ENCODE assay signal across 7 cellular contexts in the genomic region with DNA sequence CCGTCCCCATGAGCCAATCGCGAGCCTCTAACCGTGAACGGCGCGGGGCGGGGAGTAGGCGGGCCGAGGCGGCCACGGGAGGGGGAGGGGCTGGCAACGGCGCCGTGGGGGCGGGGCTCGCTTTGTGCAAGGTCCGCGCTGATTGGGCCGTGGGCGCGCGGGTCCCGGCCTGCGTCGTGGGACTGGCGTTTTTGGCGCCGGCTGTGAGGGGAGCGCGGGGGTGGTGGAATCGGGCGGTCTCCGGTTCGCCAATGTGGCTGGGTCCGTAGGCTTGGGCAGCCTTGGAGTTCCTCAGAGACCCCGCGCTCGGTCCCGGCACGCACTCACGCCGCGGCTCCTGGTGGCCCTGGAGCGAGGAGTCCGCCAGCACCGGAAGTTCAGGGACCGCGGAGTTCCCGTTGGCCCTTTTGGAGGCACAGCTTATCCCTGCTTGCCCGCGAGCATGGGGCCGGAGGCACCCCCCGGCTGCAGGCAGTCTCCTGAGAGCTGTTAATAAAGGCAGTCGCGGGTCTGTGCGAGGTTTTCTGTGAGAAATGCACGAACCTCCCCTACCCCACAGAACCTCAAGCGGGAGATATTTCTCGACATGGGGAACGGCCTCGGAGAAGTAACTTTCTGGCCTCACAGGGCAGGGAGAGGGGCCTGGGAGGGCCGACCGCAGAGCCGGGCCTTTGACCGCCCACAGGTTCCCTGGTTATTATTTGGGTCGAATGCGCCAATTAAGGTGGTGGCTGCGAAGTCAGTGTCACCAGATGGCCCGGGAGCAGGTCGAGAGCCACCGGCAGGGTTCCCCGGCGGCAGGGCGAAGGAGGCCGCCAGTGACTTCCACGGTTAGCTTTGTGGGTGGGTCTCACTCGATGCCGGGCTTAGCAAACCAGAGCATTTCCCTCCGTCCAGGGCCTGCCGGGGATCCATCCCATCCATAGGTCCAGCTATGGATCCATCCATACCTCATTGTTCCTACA. TPM values are rescaled to one million over a fixed set of nuclear protein-coding genes. Genes with fewer than 3 reads are reported as not detected.
DNase-seq lines count a peak whose midpoint lies in the region; ATAC-seq, FAIRE-seq and TF ChIP-seq lines count a peak whose summit lies in the region.

No MANE protein-coding gene starts in this region.

- H2BK120ac ChIP-seq in H1 (replicated peaks; ENCODE audit: low read depth, low read length): no peak overlapping the region

- H2BK12ac ChIP-seq in H1 (ENCODE audit: low read depth, low read length): peak overlapping the region; percentile 75

- no peaks in the 10 kb centered on the region for H3K9me3 ChIP-seq in H1 (ENCODE audit: insufficient read depth in 2 of 2, low read depth in 1 of 2, low read length in 1 of 2)

- H3K23ac ChIP-seq in H1 (ENCODE audit: insufficient read length): no peak overlapping the region

- peak overlapping the region; percentile 96 for H2BK5ac ChIP-seq in H1 (ENCODE audit: low read depth, low read length)

- H3K27me3 ChIP-seq in H1 (replicated peaks in 1 of 4; ENCODE audit: control insufficient read depth in 3 of 4, extremely low read depth in 1 of 4, insufficient read depth in 3 of 4, low read length in 3 of 4): no peaks in the 10 kb centered on the region

- no peak overlapping the region for H2AFZ ChIP-seq in H1 (ENCODE audit: low read length)

- H3K23me2 ChIP-seq in H1 (ENCODE audit: low read depth, low read length): peaks cover 11% of the 10 kb centered on the region

- H3K36me3 ChIP-seq in H1 (ENCODE audit: control insufficient read depth in 2 of 4, insufficient read depth in 4 of 4, low read length in 3 of 4): peaks cover 29 to 35% (median 31%) of the 10 kb centered on the region in 4 experiments

- peak overlapping the region; percentile 95 for H3K56ac ChIP-seq in H1 (replicated peaks; ENCODE audit: insufficient read length, low read depth, low read length)

- peaks cover 6% of the 10 kb centered on the region; the same call in 1 of the 2 replicates for H3K79me1 ChIP-seq in H1 (ENCODE audit: low read depth, low read length)

- no peak overlapping the region for H2BK20ac ChIP-seq in H1 (ENCODE audit: low read length)

- H2AK5ac ChIP-seq in H1 (ENCODE audit: low read depth, low read length): no peak overlapping the region; the same call in 1 of the 2 replicates

- peak overlapping the region; percentile 100 for H3K27ac Mint-ChIP-seq in mesothelial cell of epicardium

- H4K91ac ChIP-seq in H1 (replicated peaks; ENCODE audit: insufficient read length, low read length): peak overlapping the region; percentile 93

- POLR2A ChIA-PET in H1 (lab: Charles Lee; ENCODE audit: partially characterized antibody): interaction anchor here (0.6 to 14.9 kb wide), 86 partner anchors 9 to 1074 kb away, joined by 3 to 431 read pairs (median 4); partner anchors contain the start of genes COPS7B, NMUR1 and PTMA

- H4K20me1 ChIP-seq in H1 (replicated peaks in 1 of 2; ENCODE audit: control insufficient read depth in 1 of 2, insufficient read depth in 2 of 2, low read length in 2 of 2): peaks cover 28 to 33% of the 10 kb centered on the region in 2 experiments

- peak overlapping the region; percentile 98 for H4K5ac ChIP-seq in H1 (ENCODE audit: insufficient read length, low read depth, low read length)

- TF ChIP-seq POLR2A in GM18505 (IDR thresholded peaks at IDR 0.05; ENCODE audit: borderline replicate concordance, extremely low read depth, insufficient read depth, insufficient read length) (peak; percentile 46), H1 (IDR thresholded peaks at IDR 0.05; ENCODE audit: control extremely low read depth in 1 of 2, low read depth in 2 of 2, low read length in 2 of 2) (peak; percentile 77 to 91)

- peak overlapping the region; percentile 95 for H4K8ac ChIP-seq in H1 (ENCODE audit: extremely low read depth, insufficient read depth, low read length)

- H3K36me3 Mint-ChIP-seq in mesothelial cell of epicardium: peaks cover 25% of the 10 kb centered on the region

- H3K9me3 Mint-ChIP-seq in mesothelial cell of epicardium: no peaks in the 10 kb centered on the region

- peak in 1 of 2 experiments; percentile 5; a peak in 1 of 3 replicates for TF ChIP-seq EP300 in H1 (IDR thresholded peaks at IDR 0.05; ENCODE audit: borderline replicate concordance in 1 of 2, low read depth in 2 of 2, low read length in 2 of 2)

- CTCF ChIA-PET in H1 (lab: Charles Lee; ENCODE audit: partially characterized antibody): interaction anchor here (1.2 to 10.2 kb wide), 7 partner anchors 10 to 70 kb away, joined by 3 to 94 read pairs (median 4); partner anchors contain the start of gene B3GNT7

- H3K79me2 ChIP-seq in H1 (ENCODE audit: control insufficient read depth in 1 of 2, insufficient read depth in 2 of 2, low read length in 2 of 2): peaks cover 25 to 50% of the 10 kb centered on the region in 2 experiments

- peak overlapping the region; percentile 93 for H3K27ac ChIP-seq in H1 (ENCODE audit: low read depth, low read length)

- ATAC-seq in GM18505 (IDR thresholded peaks at IDR 0.05; ENCODE audit: unreplicated experiment) (peak; percentile 3), HG03097 (IDR thresholded peaks at IDR 0.05; ENCODE audit: low FRiP score, unreplicated experiment) (peak; percentile 11)

- peak overlapping the region; percentile 98 for H3K18ac ChIP-seq in H1 (ENCODE audit: extremely low read depth, low read length)

- H3K4me2 ChIP-seq in H1 (ENCODE audit: insufficient read depth in 1 of 2, low read depth in 2 of 2, low read length in 2 of 2): peak overlapping the region; percentile 70 to 91

- no peak for FAIRE-seq in H1 (lab: Jason Lieb, UNC)

- H3K4me3 ChIP-seq in H1 (ENCODE audit: extremely low read depth in 1 of 4, insufficient read depth in 2 of 4, low read depth in 3 of 4, low read length in 4 of 4): peak overlapping the region; percentile 85 to 97 (median 94)

- H2BK15ac ChIP-seq in H1 (ENCODE audit: low read length): no peak overlapping the region

- peak overlapping the region; percentile 98 for H3K4ac ChIP-seq in H1 (replicated peaks; ENCODE audit: insufficient read length, low read depth, low read length)

- H3K14ac ChIP-seq in H1 (ENCODE audit: insufficient read length): no peak overlapping the region

- H3K27me3 Mint-ChIP-seq in mesothelial cell of epicardium (ENCODE audit: low read depth): no peaks in the 10 kb centered on the region

- TF ChIP-seq CTCF in H1 (IDR thresholded peaks at IDR 0.05; ENCODE audit: control extremely low read depth in 1 of 3, insufficient read depth in 1 of 3, low read depth in 1 of 3, low read length in 3 of 3): peak in 1 of 3 experiments; percentile 11; a peak in 1 of 4 replicates
- TF ChIP-seq CTCF in mesothelial cell of epicardium (IDR thresholded peaks at IDR 0.05; ENCODE audit: unreplicated experiment): no peak

- WGBS in H1 (ENCODE audit: extremely low coverage in 1 of 2, insufficient coverage in 1 of 2, insufficient read length in 1 of 2, insufficient replicate concordance in 2 of 2, low coverage in 1 of 2, low lambda C conversion rate in 2 of 2, missing lambda C conversion rate in 1 of 2), 2 experiments: 5% methylated on average over 50 of the region's 81 CpGs; no CpG with 5 or more reads in 1 of the 2 experiments

- peak overlapping the region; percentile 88 to 100 (median 96) for H3K9ac ChIP-seq in H1 (replicated peaks in 1 of 4; ENCODE audit: extremely low read depth in 1 of 4, low read depth in 3 of 4, low read length in 3 of 4)

- DNase-seq in NCI-H748 treated with DMSO at 0.1 percent for 48 hours (lab: John Stamatoyannopoulos, UW) (peak; percentile 66), H1 (ENCODE audit: low read depth in 1 of 2, low spot score in 2 of 2) (peak; percentile 89 to 97), mesothelial cell of epicardium (ENCODE audit: low spot score in 2 of 2, unreplicated experiment in 2 of 2) (peak; percentile 96 to 98)
- DNase-seq in activated CD8-positive, alpha-beta memory T cell treated with anti-CD3 and anti-CD28 coated beads for 48 hours (ENCODE audit: low read depth in 2 of 3, low spot score in 2 of 3): peak; percentile 95 to 98 (median 98)
- DNase-seq in stimulated activated CD8-positive, alpha-beta memory T cell treated with anti-CD3 and anti-CD28 coated beads, Interleukin-15, amount 100 ng/mL, for 4 hours (ENCODE audit: low read depth in 2 of 2): peak; percentile 95 to 98

- peak overlapping the region; percentile 96 for H3K4me3 Mint-ChIP-seq in mesothelial cell of epicardium

- TF ChIP-seq RAD21 in H1 (IDR thresholded peaks at IDR 0.05 in 1 of 2, conservative IDR thresholded peaks at IDR 0.05 in 1 of 2; ENCODE audit: low read depth in 2 of 2, low read length in 2 of 2): no peak

- peaks cover 0 to 20% (median 6%) of the 10 kb centered on the region in 4 experiments; a peak in 6 of 7 replicates for H3K4me1 ChIP-seq in H1 (replicated peaks in 1 of 4; ENCODE audit: control insufficient read depth in 3 of 4, insufficient read depth in 4 of 4, low read length in 3 of 4)

- H3K4me1 Mint-ChIP-seq in mesothelial cell of epicardium: peaks cover 34% of the 10 kb centered on the region

TF ChIP-seq in H1, 55 proteins besides CTCF, POLR2A, EP300 and RAD21 (continues in another document):
- TF ChIP-seq GTF2F1 (IDR thresholded peaks at IDR 0.05; ENCODE audit: borderline replicate concordance, low read depth, low read length): peak; percentile 0; the same call in 1 of the 2 replicates
- TF ChIP-seq SIRT6 (IDR thresholded peaks at IDR 0.05; ENCODE audit: low read length): no peak
- TF ChIP-seq EGR1 (IDR thresholded peaks at IDR 0.05; ENCODE audit: borderline replicate concordance, low read depth, low read length): peak; percentile 66; the same call in 1 of the 2 replicates
- no peak for TF ChIP-seq NRF1 (IDR thresholded peaks at IDR 0.05; ENCODE audit: low read depth, low read length)
- TF ChIP-seq TCF12 (IDR thresholded peaks at IDR 0.05; ENCODE audit: low read depth, low read length): no peak
- TF ChIP-seq EZH2 (IDR thresholded peaks at IDR 0.05; ENCODE audit: low read depth, low read length, severe bottlenecking): no peak
- no peak for TF ChIP-seq SRF (IDR thresholded peaks at IDR 0.05; ENCODE audit: low read depth, low read length)
- TF ChIP-seq RBBP5 (IDR thresholded peaks at IDR 0.05; ENCODE audit: borderline replicate concordance, low read depth, low read length): peak; percentile 39; the same call in 1 of the 2 replicates
- TF ChIP-seq CREB1 (IDR thresholded peaks at IDR 0.05): peak; percentile 64

RNA-seq across cellular contexts. Expression of gene NCL, which starts 0.6 kb away (rescaled TPM):
- total RNA-seq in H1 (2021; fragmentation: NEBNext Ultra II Directional; extraction: Animal tissue kit (Norgen Biotek cat#: 25700)): 1,442 and 1,478 TPM in 2 replicates
- 61.2 and 61.5 TPM in 2 replicates for polyA plus RNA-seq in H1 (2011; rRNA removed)
- polyA plus RNA-seq in H1 (2011; cell fraction: cytosol; rRNA removed): 262 TPM
- 125 TPM for polyA plus RNA-seq in H1 (2011; cell fraction: nucleus; rRNA removed)
- polyA plus RNA-seq in H1 (2012, experiment 1 of 2): 864 to 1,058 TPM (median 903 TPM) in 4 replicates
- 81.1 TPM for polyA plus RNA-seq in H1 (2012, experiment 2 of 2)
- 607 TPM for polyA plus RNA-seq in H1 (2013, experiment 1 of 2)
- polyA plus RNA-seq in H1 (2013, experiment 2 of 2): 625 TPM
- 73.2 and 117 TPM in 2 replicates for polyA minus RNA-seq in H1 (2011; rRNA and poly(A)+ RNA removed)
- polyA minus RNA-seq in H1 (2011; cell fraction: cytosol; rRNA and poly(A)+ RNA removed): 146 TPM
- polyA minus RNA-seq in H1 (2011; cell fraction: nucleus; rRNA and poly(A)+ RNA removed): 137 TPM
- 631 to 645 TPM (median 634 TPM) in 3 replicates for total RNA-seq in mesothelial cell of epicardium

Comparison
In these comparisons a context has a peak if more than half of its experiments do, and no peak if none do; other contexts are left out.
1. Peak in every context shown above with its lines: DNase-seq, ATAC-seq, H3K4me3 ChIP-seq and H3K27ac ChIP-seq.